In the genomic region with DNA sequence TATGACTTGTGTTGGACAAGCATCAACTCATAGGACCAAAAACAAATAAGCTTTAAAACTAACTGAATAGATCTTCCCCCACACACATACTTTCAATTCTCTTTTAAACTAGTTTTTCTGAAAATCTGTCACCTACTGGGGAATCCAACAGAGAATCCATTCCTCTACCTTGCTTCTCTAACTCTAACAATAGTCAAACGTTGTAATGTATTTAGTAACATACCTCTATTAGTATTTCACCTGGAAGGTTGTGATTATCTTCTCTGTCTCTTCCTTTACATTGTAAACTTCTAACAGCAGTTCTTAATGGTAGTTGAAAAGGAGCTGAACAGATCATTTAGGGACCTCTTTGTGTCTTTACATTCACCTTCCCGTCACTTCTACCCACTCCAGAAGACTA, we compare ENCODE assay signal across 29 cellular contexts.
"Had no signal": no experiment of that assay in that cellular context is flagged by ENCODE, and none has a peak within 500 bp of the region (broad histone marks: within the 10 kb centered on the region; RNA-seq: fewer than 3 reads in every experiment).

No MANE protein-coding gene starts in this region.

- H3K36me3 ChIP-seq: colonic mucosa, esophagus muscularis mucosa, esophagus squamous epithelium, gastrocnemius medialis, gastroesophageal sphincter, heart left ventricle, heart right ventricle had no signal

- H3K27ac Mint-ChIP-seq: dendritic cell treated with granulocyte-macrophage colony-stimulating factor and Interleukin-4, amounts not matched to agents 40 ng/mL and 50 ng/mL, for 4 days; effector memory CD8-positive, alpha-beta T cell; endodermal cell had no signal

- H3K9me3 ChIP-seq: colonic mucosa, esophagus muscularis mucosa, esophagus squamous epithelium, gastrocnemius medialis, gastroesophageal sphincter, heart left ventricle, heart right ventricle had no signal

- H3K9me3 Mint-ChIP-seq: dendritic cell treated with granulocyte-macrophage colony-stimulating factor and Interleukin-4, amounts not matched to agents 40 ng/mL and 50 ng/mL, for 4 days; effector memory CD8-positive, alpha-beta T cell had no signal

- H3K27me3 Mint-ChIP-seq: dendritic cell treated with granulocyte-macrophage colony-stimulating factor and Interleukin-4, amounts not matched to agents 40 ng/mL and 50 ng/mL, for 4 days; effector memory CD8-positive, alpha-beta T cell had no signal

- ATAC-seq: effector memory CD8-positive, alpha-beta T cell; esophagus mucosa; foreskin keratinocyte; gastrocnemius medialis; gastroesophageal sphincter; heart left ventricle; heart right ventricle had no signal

- FAIRE-seq: colon, endometrium, endothelial cell of umbilical vein, frontal cortex had no signal

- H3K4me3 Mint-ChIP-seq: dendritic cell treated with granulocyte-macrophage colony-stimulating factor and Interleukin-4, amounts not matched to agents 40 ng/mL and 50 ng/mL, for 4 days; effector memory CD8-positive, alpha-beta T cell; endodermal cell had no signal

- DNase-seq: colonic mucosa; cortex of kidney; dermis blood vessel endothelial cell; dorsolateral prefrontal cortex; effector CD4-positive, alpha-beta T cell; effector CD8-positive, alpha-beta T cell; effector memory CD4-positive, alpha-beta T cell; effector memory CD8-positive, alpha-beta T cell; endodermal cell; erythroblast; esophagus squamous epithelium; foreskin fibroblast; foreskin keratinocyte; foreskin melanocyte; gastrocnemius medialis; glutamatergic neuron; head of caudate nucleus; heart left ventricle; heart right ventricle had no signal

- H3K27me3 ChIP-seq: colonic mucosa, esophagus squamous epithelium had no signal

- H3K27ac ChIP-seq: colonic mucosa, coronary artery, dorsolateral prefrontal cortex, epithelial cell of prostate, esophagus muscularis mucosa, esophagus squamous epithelium, foreskin keratinocyte, gastrocnemius medialis, gastroesophageal sphincter, heart left ventricle, heart right ventricle had no signal

- H3K4me1 ChIP-seq: colonic mucosa, esophagus muscularis mucosa, esophagus squamous epithelium, foreskin keratinocyte, gastrocnemius medialis, gastroesophageal sphincter, heart left ventricle, heart right ventricle had no signal

- H3K4me3 ChIP-seq: colonic mucosa, coronary artery, dorsolateral prefrontal cortex, esophagus muscularis mucosa, esophagus squamous epithelium, gastrocnemius medialis, gastroesophageal sphincter, heart left ventricle, heart right ventricle had no signal
